In genomic region chr11:117314840-117315239, GRCh38 we compare ENCODE assay signal across 8 cellular contexts. TPM values are rescaled to one million over a fixed set of nuclear protein-coding genes. Genes with fewer than 3 reads are reported as not detected.
DNase-seq lines count a peak whose midpoint lies in the region; ATAC-seq, FAIRE-seq and TF ChIP-seq lines count a peak whose summit lies in the region.

No MANE protein-coding gene starts in this region.

- no peak for TF ChIP-seq POLR2A in GM12891 (IDR thresholded peaks at IDR 0.05; ENCODE audit: low read depth, low read length)

- intact Hi-C loops in posterior vena cava (cut with DNase I), result no loop called here

- no peak for TF ChIP-seq CTCF in fibroblast of lung (conservative IDR thresholded peaks at IDR 0.05 in 1 of 2, IDR thresholded peaks at IDR 0.05 in 1 of 2; ENCODE audit: low read depth in 1 of 2, low read length in 2 of 2)

- peak overlapping the region; percentile 73 for H3K9ac ChIP-seq in fibroblast of lung (ENCODE audit: insufficient read depth, low read length)

- H3K27me3 ChIP-seq in SJSA1 (replicated peaks), result no peaks in the 10 kb centered on the region
- H3K27me3 ChIP-seq in fibroblast of lung (ENCODE audit: control insufficient read depth, insufficient read depth, low read length), result no peaks in the 10 kb centered on the region

- no peaks in the 10 kb centered on the region for H3K9me3 ChIP-seq in SJSA1 (replicated peaks)
- H3K9me3 ChIP-seq in fibroblast of lung (ENCODE audit: control insufficient read depth, insufficient read depth, low read depth, low read length), result no peaks in the 10 kb centered on the region

- DNase-seq in EL, result peak; percentile 13
- no peak for DNase-seq in SJSA1 (ENCODE audit: low read depth in 1 of 2, low spot score in 2 of 2)
- no peak for DNase-seq in fibroblast of lung (ENCODE audit: low read depth in 2 of 2)
- peak; percentile 68 for DNase-seq in posterior vena cava (ENCODE audit: low spot score)
- no peak for DNase-seq in GM12891 (ENCODE audit: insufficient read length, low spot score)
- no peak for DNase-seq in occipital lobe (lab: John Stamatoyannopoulos, UW)

- H3K4me1 ChIP-seq in SJSA1 (replicated peaks) (peaks cover 6% of the 10 kb centered on the region), fibroblast of lung (ENCODE audit: control insufficient read depth, extremely low read depth, insufficient read depth, low read length) (peaks cover 8% of the 10 kb centered on the region)

- H3K79me2 ChIP-seq in fibroblast of lung (ENCODE audit: control insufficient read depth, insufficient read depth, low read length), result peaks cover 17% of the 10 kb centered on the region

- no peaks in the 10 kb centered on the region for H3K36me3 ChIP-seq in SJSA1
- H3K36me3 ChIP-seq in fibroblast of lung (ENCODE audit: control insufficient read depth, insufficient read depth, low read length), result no peaks in the 10 kb centered on the region

- peak overlapping the region; percentile 71 for H3K4me3 ChIP-seq in SJSA1
- peak overlapping the region; percentile 81 to 87 (median 82) for H3K4me3 ChIP-seq in fibroblast of lung (replicated peaks in 1 of 4; ENCODE audit: control extremely low read depth in 1 of 4, insufficient read depth in 1 of 4, low read depth in 3 of 4, low read length in 4 of 4)

- H4K20me1 ChIP-seq in fibroblast of lung (ENCODE audit: control insufficient read depth, extremely low read depth, insufficient read depth, low read length), result no peaks in the 10 kb centered on the region

- no peak for ATAC-seq in HG03571 (IDR thresholded peaks at IDR 0.05; ENCODE audit: unreplicated experiment)
- ATAC-seq in GM19395 (IDR thresholded peaks at IDR 0.05; ENCODE audit: unreplicated experiment), result no peak

- no peak overlapping the region; the same call in 1 of the 2 replicates for H3K27ac ChIP-seq in SJSA1
- H3K27ac ChIP-seq in fibroblast of lung (ENCODE audit: insufficient read depth, low read length), result no peak overlapping the region

- peak overlapping the region; percentile 77 for H3K4me2 ChIP-seq in fibroblast of lung (ENCODE audit: extremely low read depth, insufficient read depth, low read length)

- H2AFZ ChIP-seq in fibroblast of lung (ENCODE audit: low read length), result no peak overlapping the region

- FAIRE-seq in GM12891 (lab: Jason Lieb, UNC), result no peak

TF ChIP-seq in GM12891, 5 proteins besides CTCF, POLR2A, EP300 and RAD21:
- TF ChIP-seq TAF1 (IDR thresholded peaks at IDR 0.05; ENCODE audit: low read depth, low read length) (no peak), POLR2AphosphoS5 (IDR thresholded peaks at IDR 0.05; ENCODE audit: low read depth, low read length) (no peak), SPI1 (IDR thresholded peaks at IDR 0.05; ENCODE audit: low read depth, low read length) (no peak), PAX5 (IDR thresholded peaks at IDR 0.05; ENCODE audit: insufficient read depth, low read length, severe bottlenecking) (no peak), POU2F2 (IDR thresholded peaks at IDR 0.05; ENCODE audit: low read depth, low read length) (no peak)

RNA-seq across cellular contexts. Expression of gene BACE1, which starts 1.2 kb away (rescaled TPM):
- total RNA-seq in SJSA1 (2014; rRNA removed; shearing (Covaris generic)), result 11.4 and 22.7 TPM in 2 replicates
- total RNA-seq in fibroblast of lung, result 17.7 and 23.1 TPM in 2 replicates
- polyA plus RNA-seq in fibroblast of lung, result 58.1 and 62.7 TPM in 2 replicates
- 47.3 and 55.4 TPM in 2 replicates for polyA plus RNA-seq in fibroblast of lung (2012)
- 229 and 301 TPM in 2 replicates for polyA minus RNA-seq in fibroblast of lung (ENCODE audit: low replicate concordance)
- 10 to 100 TPM; 25.2 to 36.1 TPM for total RNA-seq in posterior vena cava
- 0.91 TPM for polyA plus RNA-seq in GM12891 (2012; ENCODE audit: low read depth, missing spikeins)
- total RNA-seq in occipital lobe, result 24.6 TPM

RNA-seq across cellular contexts. Expression of gene CEP164, which starts 12.8 kb away (rescaled TPM):
- 24.8 and 35.1 TPM in 2 replicates for total RNA-seq in SJSA1 (2014; rRNA removed; shearing (Covaris generic))
- total RNA-seq in fibroblast of lung (29.0 and 33.5 TPM in 2 replicates), posterior vena cava (10 to 100 TPM; 23.1 to 28.2 TPM), occipital lobe (19.5 TPM)
- polyA plus RNA-seq in fibroblast of lung, result 16.1 and 20.6 TPM in 2 replicates
- 16.1 and 19.0 TPM in 2 replicates for polyA plus RNA-seq in fibroblast of lung (2012)
- 24.9 and 29.9 TPM in 2 replicates for polyA minus RNA-seq in fibroblast of lung (ENCODE audit: low replicate concordance)
- 11.9 TPM for polyA plus RNA-seq in GM12891 (2012; ENCODE audit: low read depth, missing spikeins)

RNA-seq across cellular contexts. Expression of gene BACE1-AS, which starts 23.7 kb away (rescaled TPM):
- 0.92 and 1.8 TPM in 2 replicates for total RNA-seq in SJSA1 (2014; rRNA removed; shearing (Covaris generic))
- total RNA-seq in fibroblast of lung, result 2.8 and 4.5 TPM in 2 replicates
- polyA plus RNA-seq in fibroblast of lung, result 3.9 and 4.2 TPM in 2 replicates
- 3.0 and 4.1 TPM in 2 replicates for polyA plus RNA-seq in fibroblast of lung (2012)
- 6.0 and 9.4 TPM in 2 replicates for polyA minus RNA-seq in fibroblast of lung (ENCODE audit: low replicate concordance)
- 10 to 100 TPM in 1 of 2 donors, 1 to 10 TPM in 1; 9.7 to 10.1 TPM for total RNA-seq in posterior vena cava
- polyA plus RNA-seq in GM12891 (2012; ENCODE audit: low read depth, missing spikeins), result 1.2 TPM
- 5.3 TPM for total RNA-seq in occipital lobe

Comparison
In these comparisons a context has a peak if more than half of its experiments do, and no peak if none do; other contexts are left out.
1. DNase-seq: peak in EL (single experiment) and posterior vena cava (single experiment); none in SJSA1 (0 of 2), fibroblast of lung (0 of 2), GM12891 (single experiment) and occipital lobe (single experiment).